In genomic region chr10:69061305-69062161, GRCh38 we compare ENCODE assay signal across 9 cellular contexts. TPM values are rescaled to one million over a fixed set of nuclear protein-coding genes. Genes with fewer than 3 reads are reported as not detected.
DNase-seq lines count a peak whose midpoint lies in the region; ATAC-seq, FAIRE-seq and TF ChIP-seq lines count a peak whose summit lies in the region.
"Had no signal": no experiment of that assay in that cellular context is flagged by ENCODE, and none has a peak within 500 bp of the region (broad histone marks: within the 10 kb centered on the region; RNA-seq: fewer than 3 reads in every experiment).

No MANE protein-coding gene starts in this region.

- CTCF ChIA-PET in activated CD4-positive, alpha-beta T cell treated with anti-CD3 and anti-CD28 coated beads for 36 hours (lab: Charles Lee): interaction anchor here (1.8 to 5.7 kb wide), 2 partner anchors 15 to 31 kb away, joined by 9 to 35 read pairs; no protein-coding TSS in a partner anchor

- no peak for TF ChIP-seq CTCF in bronchial epithelial cell (IDR thresholded peaks at IDR 0.05; ENCODE audit: insufficient read depth, low read length, severe bottlenecking)

- intact Hi-C loops in activated CD4-positive, alpha-beta T cell treated with anti-CD3 and anti-CD28 coated beads for 36 hours (cut with DNase I, micrococcal nuclease): no loop called here

- H3K36me3 Mint-ChIP-seq in activated CD4-positive, alpha-beta T cell treated with anti-CD3 and anti-CD28 coated beads for 36 hours (ENCODE audit: low read depth): no peaks in the 10 kb centered on the region

- POLR2A ChIA-PET in activated CD4-positive, alpha-beta T cell treated with anti-CD3 and anti-CD28 coated beads for 36 hours (lab: Charles Lee): interaction anchor here (1.0 to 1.1 kb wide), 2 partner anchors 14 to 27 kb away, joined by 3 read pairs; no protein-coding TSS in a partner anchor

- FAIRE-seq in bronchial epithelial cell (lab: Jason Lieb, UNC): no peak
- FAIRE-seq: G401.6 had no signal

- DNase-seq in activated CD4-positive, alpha-beta T cell treated with anti-CD3 and anti-CD28 coated beads for 36 hours: peak; percentile 51
- DNase-seq in activated CD4-positive, alpha-beta T cell treated with anti-CD3 and anti-CD28 coated beads for 1 hour: no peak
- peak; percentile 99 for DNase-seq in SIG-M5 treated with dmso at 0.1 percent for 504 hours (lab: John Stamatoyannopoulos, UW; ENCODE audit: unreplicated experiment)
- peak; percentile 89 for DNase-seq in bronchial epithelial cell (ENCODE audit: low read depth)
- peak; percentile 76 for DNase-seq in left kidney (ENCODE audit: low read depth, low spot score)
- no peak for DNase-seq in stimulated activated naive CD8-positive, alpha-beta T cell treated with anti-CD3 and anti-CD28 coated beads, Interleukin-15, amount 100 ng/mL, for 72 hours
- no peak for DNase-seq in NCI-H2227 (lab: John Stamatoyannopoulos, UW; ENCODE audit: unreplicated experiment)

- ATAC-seq in activated CD4-positive, alpha-beta T cell treated with anti-CD3 and anti-CD28 coated beads for 36 hours: peak; percentile 34
- ATAC-seq in HG03045 (IDR thresholded peaks at IDR 0.05; ENCODE audit: unreplicated experiment): peak; percentile 49
- peak; percentile 41 for ATAC-seq in stimulated activated naive CD8-positive, alpha-beta T cell treated with anti-CD3 and anti-CD28 coated beads, Interleukin-15, amount 100 ng/mL, for 72 hours

- no peaks in the 10 kb centered on the region for H3K36me3 ChIP-seq in bronchial epithelial cell (ENCODE audit: control insufficient read depth, insufficient read depth, low read length)

- H3K27me3 Mint-ChIP-seq in activated CD4-positive, alpha-beta T cell treated with anti-CD3 and anti-CD28 coated beads for 36 hours: peaks cover 2% of the 10 kb centered on the region
- H3K27me3 Mint-ChIP-seq in stimulated activated naive CD8-positive, alpha-beta T cell treated with anti-CD3 and anti-CD28 coated beads, Interleukin-15, amount 100 ng/mL, for 72 hours: no peaks in the 10 kb centered on the region

- H3K4me3 ChIP-seq in bronchial epithelial cell (ENCODE audit: low read depth, low read length): peak overlapping the region; percentile 4

- peak overlapping the region; percentile 67 for H3K4me3 Mint-ChIP-seq in activated CD4-positive, alpha-beta T cell treated with anti-CD3 and anti-CD28 coated beads for 36 hours
- H3K4me3 Mint-ChIP-seq in stimulated activated naive CD8-positive, alpha-beta T cell treated with anti-CD3 and anti-CD28 coated beads, Interleukin-15, amount 100 ng/mL, for 72 hours: peak overlapping the region; percentile 75 to 83

- peaks cover 60% of the 10 kb centered on the region for H3K4me1 Mint-ChIP-seq in activated CD4-positive, alpha-beta T cell treated with anti-CD3 and anti-CD28 coated beads for 36 hours
- H3K4me1 Mint-ChIP-seq in stimulated activated naive CD8-positive, alpha-beta T cell treated with anti-CD3 and anti-CD28 coated beads, Interleukin-15, amount 100 ng/mL, for 72 hours: peaks cover 70% of the 10 kb centered on the region

- H3K27ac Mint-ChIP-seq in activated CD4-positive, alpha-beta T cell treated with anti-CD3 and anti-CD28 coated beads for 36 hours: peak overlapping the region; percentile 89
- H3K27ac Mint-ChIP-seq in stimulated activated naive CD8-positive, alpha-beta T cell treated with anti-CD3 and anti-CD28 coated beads, Interleukin-15, amount 100 ng/mL, for 72 hours: peak overlapping the region; percentile 2 to 85

- peaks cover 1% of the 10 kb centered on the region for H3K27me3 ChIP-seq in bronchial epithelial cell (ENCODE audit: control insufficient read depth, insufficient read depth, low read length)

- peaks cover 3% of the 10 kb centered on the region for H3K9me3 Mint-ChIP-seq in activated CD4-positive, alpha-beta T cell treated with anti-CD3 and anti-CD28 coated beads for 36 hours (ENCODE audit: low read depth)
- no peaks in the 10 kb centered on the region for H3K9me3 Mint-ChIP-seq in stimulated activated naive CD8-positive, alpha-beta T cell treated with anti-CD3 and anti-CD28 coated beads, Interleukin-15, amount 100 ng/mL, for 72 hours

RNA-seq across cellular contexts. Expression of gene SRGN, which starts 26.4 kb away (rescaled TPM):
- total RNA-seq in activated CD4-positive, alpha-beta T cell treated with anti-CD3 and anti-CD28 coated beads for 36 hours: 100 to 1,000 TPM; 375 to 400 TPM
- 0.26 and 1.0 TPM in 2 replicates for total RNA-seq in bronchial epithelial cell

Comparison
In these comparisons a context has a peak if more than half of its experiments do, and no peak if none do; other contexts are left out.
1. DNase-seq: peak in activated CD4-positive, alpha-beta T cell treated with anti-CD3 and anti-CD28 coated beads for 36 hours (single experiment), SIG-M5 treated with dmso at 0.1 percent for 504 hours (single experiment), bronchial epithelial cell (single experiment) and left kidney (single experiment); none in activated CD4-positive, alpha-beta T cell treated with anti-CD3 and anti-CD28 coated beads for 1 hour (single experiment), stimulated activated naive CD8-positive, alpha-beta T cell treated with anti-CD3 and anti-CD28 coated beads, Interleukin-15, amount 100 ng/mL, for 72 hours (0 of 2) and NCI-H2227 (single experiment).
2. RNA of gene SRGN, which starts 26.4 kb away (total RNA-seq): 375 to 400 TPM in activated CD4-positive, alpha-beta T cell treated with anti-CD3 and anti-CD28 coated beads for 36 hours; 0.26 to 1.0 TPM in bronchial epithelial cell; every median in the first group is over 100 times any median in the second.
3. Peak in every context shown above with its lines, with median percentiles within 50 percentile points of each other: ATAC-seq.